Comparison of ENCODE assay signal across 8 cellular contexts in the genomic region with DNA sequence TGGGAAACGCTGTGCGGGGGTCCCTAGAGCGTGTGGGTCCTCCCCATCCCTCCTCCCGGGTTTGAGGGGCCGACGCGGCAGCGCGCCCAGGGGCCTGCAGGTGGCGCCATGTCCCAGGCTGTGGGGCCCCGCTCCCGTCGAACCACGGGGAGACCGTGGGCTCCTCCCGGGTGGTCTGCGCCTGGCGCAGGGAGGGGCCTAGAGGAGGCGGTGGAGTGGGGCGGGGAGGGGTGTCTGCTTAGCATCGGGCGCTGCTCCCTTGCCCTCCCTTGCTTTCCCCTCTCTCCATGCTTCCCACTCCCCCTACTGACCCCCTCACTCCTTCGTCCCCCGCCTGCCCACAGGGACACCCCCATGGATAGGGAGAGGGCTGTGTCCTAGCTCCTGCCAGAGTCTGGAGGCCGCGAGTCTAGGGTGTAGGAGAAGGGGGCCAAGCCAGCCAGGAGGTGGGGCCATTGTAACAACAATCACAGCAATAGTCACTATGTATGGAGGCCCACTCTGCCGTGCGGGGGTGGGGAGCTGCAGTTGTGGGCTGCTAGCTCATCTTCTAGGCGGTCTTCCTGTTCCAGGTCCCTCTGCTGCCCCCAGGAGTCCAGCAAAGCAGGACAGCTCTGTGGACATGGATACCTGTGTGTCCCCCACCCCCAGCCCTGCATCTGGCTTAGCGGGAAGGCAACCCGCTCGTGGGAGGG. TPM values are rescaled to one million over a fixed set of nuclear protein-coding genes. Genes with fewer than 3 reads are reported as not detected.
DNase-seq lines count a peak whose midpoint lies in the region; ATAC-seq lines count a peak whose summit lies in the region.

No MANE protein-coding gene starts in this region.

- DNase-seq in DMS 273 (lab: John Stamatoyannopoulos, UW; ENCODE audit: unreplicated experiment) (peak; percentile 66), DMS 273 treated with DMSO at 0.1 percent for 48 hours (lab: John Stamatoyannopoulos, UW) (no peak), M059J (ENCODE audit: low read depth) (peak; percentile 73), ecto neural progenitor cell (ENCODE audit: low spot score) (peak; percentile 80), lung microvascular endothelial cell (ENCODE audit: low read depth in 2 of 2) (peak; percentile 70 to 74)
- peak; percentile 18 to 28 for DNase-seq in activated CD4-positive, alpha-beta T cell treated with anti-CD3 and anti-CD28 coated beads for 24 hours (ENCODE audit: low read depth in 2 of 2)
- DNase-seq in stimulated activated naive CD4-positive, alpha-beta T cell (lab: John Stamatoyannopoulos, UW), result peak in 5 of 6 experiments; percentile 5 to 46 (median 17)

- H3K4me3 Mint-ChIP-seq in activated T-helper 17 cell treated with anti-CD3 and anti-CD28 coated beads, Interleukin-2, amount 50 U/mL, for 72 hours, result no peak overlapping the region

- H3K4me1 Mint-ChIP-seq in activated T-helper 17 cell treated with anti-CD3 and anti-CD28 coated beads, Interleukin-2, amount 50 U/mL, for 72 hours, result peaks cover 17% of the 10 kb centered on the region

- H3K27me3 Mint-ChIP-seq in activated T-helper 17 cell treated with anti-CD3 and anti-CD28 coated beads, Interleukin-2, amount 50 U/mL, for 72 hours, result no peaks in the 10 kb centered on the region

- no peak for ATAC-seq in activated T-helper 17 cell treated with anti-CD3 and anti-CD28 coated beads, Interleukin-2, amount 50 U/mL, for 72 hours (replicated peaks)

- peaks cover 4% of the 10 kb centered on the region for H3K36me3 Mint-ChIP-seq in activated T-helper 17 cell treated with anti-CD3 and anti-CD28 coated beads, Interleukin-2, amount 50 U/mL, for 72 hours (ENCODE audit: low read depth)

- H3K9me3 Mint-ChIP-seq in activated T-helper 17 cell treated with anti-CD3 and anti-CD28 coated beads, Interleukin-2, amount 50 U/mL, for 72 hours, result no peaks in the 10 kb centered on the region

- no peak overlapping the region for H3K27ac Mint-ChIP-seq in activated T-helper 17 cell treated with anti-CD3 and anti-CD28 coated beads, Interleukin-2, amount 50 U/mL, for 72 hours

RNA-seq across cellular contexts. Expression of gene CHMP4B, which starts 51.7 kb away (rescaled TPM):
- total RNA-seq in M059J (2014; rRNA removed; shearing (Covaris generic)), result 71.9 and 81.9 TPM in 2 replicates
- total RNA-seq in lung microvascular endothelial cell, result 30.3 and 34.1 TPM in 2 replicates
- 10 to 100 TPM; 57.6 to 63.5 TPM for total RNA-seq in activated T-helper 17 cell treated with anti-CD3 and anti-CD28 coated beads, Interleukin-2, amount 50 U/mL, for 72 hours
